Comparison of ENCODE assay signal across 1 cellular context in genomic region chr2:26345554-26346453, GRCh38.
TF ChIP-seq lines count a peak whose summit lies in the region.

A gene with protein sequence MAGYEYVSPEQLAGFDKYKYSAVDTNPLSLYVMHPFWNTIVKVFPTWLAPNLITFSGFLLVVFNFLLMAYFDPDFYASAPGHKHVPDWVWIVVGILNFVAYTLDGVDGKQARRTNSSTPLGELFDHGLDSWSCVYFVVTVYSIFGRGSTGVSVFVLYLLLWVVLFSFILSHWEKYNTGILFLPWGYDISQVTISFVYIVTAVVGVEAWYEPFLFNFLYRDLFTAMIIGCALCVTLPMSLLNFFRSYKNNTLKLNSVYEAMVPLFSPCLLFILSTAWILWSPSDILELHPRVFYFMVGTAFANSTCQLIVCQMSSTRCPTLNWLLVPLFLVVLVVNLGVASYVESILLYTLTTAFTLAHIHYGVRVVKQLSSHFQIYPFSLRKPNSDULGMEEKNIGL (plus strand): TSS chr2:26346143. CDS start chr2:26346233, 90 bp downstream.

TF ChIP-seq in HepG2, 621 proteins besides CTCF, POLR2A, EP300 and RAD21 (continued from another document and continues in another):
- TF ChIP-seq HOMEZ (CRISPR knock-in tag; IDR thresholded peaks at IDR 0.05; ENCODE audit: low read depth) (peak; percentile 93; the same call in 1 of the 2 replicates), TARDBP (CRISPR knock-in tag; IDR thresholded peaks at IDR 0.05) (peak; percentile 86), KLF9 (CRISPR knock-in tag; IDR thresholded peaks at IDR 0.05; ENCODE audit: low read depth) (no peak), ISL2 (CRISPR knock-in tag; IDR thresholded peaks at IDR 0.05) (peak; percentile 66), ZNF644 (CRISPR knock-in tag; IDR thresholded peaks at IDR 0.05; ENCODE audit: low read depth) (no peak), KDM1A (CRISPR knock-in tag; IDR thresholded peaks at IDR 0.05) (no peak), DMTF1 (CRISPR knock-in tag; IDR thresholded peaks at IDR 0.05) (peak; percentile 82; the same call in 1 of the 2 replicates), RELA (CRISPR knock-in tag; IDR thresholded peaks at IDR 0.05) (no peak; the same call in 1 of the 2 replicates), ARHGAP35 (CRISPR knock-in tag; IDR thresholded peaks at IDR 0.05; ENCODE audit: borderline replicate concordance) (no peak; the same call in 1 of the 2 replicates), ZBTB40 (IDR thresholded peaks at IDR 0.05) (no peak), ZBTB40 (CRISPR knock-in tag; IDR thresholded peaks at IDR 0.05) (peak; percentile 86), MATR3 (CRISPR knock-in tag; IDR thresholded peaks at IDR 0.05) (no peak), SALL2 (CRISPR knock-in tag; IDR thresholded peaks at IDR 0.05) (peak; percentile 75), THAP7 (CRISPR knock-in tag; IDR thresholded peaks at IDR 0.05) (peak; percentile 42), TOE1 (CRISPR knock-in tag; IDR thresholded peaks at IDR 0.05) (no peak; the same call in 1 of the 2 replicates), ZNF430 (CRISPR knock-in tag; IDR thresholded peaks at IDR 0.05) (peak; percentile 82), MAF1 (CRISPR knock-in tag; IDR thresholded peaks at IDR 0.05; ENCODE audit: borderline replicate concordance) (peak; percentile 29), SMAD9 (CRISPR knock-in tag; IDR thresholded peaks at IDR 0.05) (peak; percentile 93), ATF4 (CRISPR knock-in tag; IDR thresholded peaks at IDR 0.05) (peak in 1 of 2 experiments; percentile 47; a peak in 1 of 4 replicates), PRMT3 (CRISPR knock-in tag; IDR thresholded peaks at IDR 0.05; ENCODE audit: borderline replicate concordance, low read depth) (no peak), ARID4A (CRISPR knock-in tag; IDR thresholded peaks at IDR 0.05; ENCODE audit: borderline replicate concordance) (peak; percentile 83), TEAD3 (CRISPR knock-in tag; optimal IDR thresholded peaks at IDR 0.05; ENCODE audit: borderline replicate concordance) (peak; percentile 55)
- TF ChIP-seq, protein P1, sequence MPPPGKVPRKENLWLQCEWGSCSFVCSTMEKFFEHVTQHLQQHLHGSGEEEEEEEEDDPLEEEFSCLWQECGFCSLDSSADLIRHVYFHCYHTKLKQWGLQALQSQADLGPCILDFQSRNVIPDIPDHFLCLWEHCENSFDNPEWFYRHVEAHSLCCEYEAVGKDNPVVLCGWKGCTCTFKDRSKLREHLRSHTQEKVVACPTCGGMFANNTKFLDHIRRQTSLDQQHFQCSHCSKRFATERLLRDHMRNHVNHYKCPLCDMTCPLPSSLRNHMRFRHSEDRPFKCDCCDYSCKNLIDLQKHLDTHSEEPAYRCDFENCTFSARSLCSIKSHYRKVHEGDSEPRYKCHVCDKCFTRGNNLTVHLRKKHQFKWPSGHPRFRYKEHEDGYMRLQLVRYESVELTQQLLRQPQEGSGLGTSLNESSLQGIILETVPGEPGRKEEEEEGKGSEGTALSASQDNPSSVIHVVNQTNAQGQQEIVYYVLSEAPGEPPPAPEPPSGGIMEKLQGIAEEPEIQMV (CRISPR knock-in tag; IDR thresholded peaks at IDR 0.05; ENCODE audit: low read depth): no peak; the same call in 1 of the 2 replicates
- TF ChIP-seq, protein P2, sequence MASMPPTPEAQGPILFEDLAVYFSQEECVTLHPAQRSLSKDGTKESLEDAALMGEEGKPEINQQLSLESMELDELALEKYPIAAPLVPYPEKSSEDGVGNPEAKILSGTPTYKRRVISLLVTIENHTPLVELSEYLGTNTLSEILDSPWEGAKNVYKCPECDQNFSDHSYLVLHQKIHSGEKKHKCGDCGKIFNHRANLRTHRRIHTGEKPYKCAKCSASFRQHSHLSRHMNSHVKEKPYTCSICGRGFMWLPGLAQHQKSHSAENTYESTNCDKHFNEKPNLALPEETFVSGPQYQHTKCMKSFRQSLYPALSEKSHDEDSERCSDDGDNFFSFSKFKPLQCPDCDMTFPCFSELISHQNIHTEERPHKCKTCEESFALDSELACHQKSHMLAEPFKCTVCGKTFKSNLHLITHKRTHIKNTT (CRISPR knock-in tag; IDR thresholded peaks at IDR 0.05): no peak
- TF ChIP-seq, protein P3, sequence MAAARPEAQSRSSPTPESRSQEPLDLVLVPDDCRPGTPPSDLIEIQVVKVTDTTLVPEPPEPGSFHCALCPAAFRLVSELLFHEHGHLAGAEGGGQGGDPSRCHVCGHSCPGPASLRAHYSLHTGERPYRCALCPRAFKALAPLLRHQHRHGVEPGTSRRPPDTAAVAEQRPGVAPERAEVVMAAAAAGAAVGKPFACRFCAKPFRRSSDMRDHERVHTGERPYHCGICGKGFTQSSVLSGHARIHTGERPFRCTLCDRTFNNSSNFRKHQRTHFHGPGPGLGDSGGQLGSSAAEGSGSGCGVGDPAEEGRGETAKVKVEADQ (CRISPR knock-in tag; IDR thresholded peaks at IDR 0.05; ENCODE audit: borderline replicate concordance): peak; percentile 23; the same call in 1 of the 2 replicates
- TF ChIP-seq, protein P4, sequence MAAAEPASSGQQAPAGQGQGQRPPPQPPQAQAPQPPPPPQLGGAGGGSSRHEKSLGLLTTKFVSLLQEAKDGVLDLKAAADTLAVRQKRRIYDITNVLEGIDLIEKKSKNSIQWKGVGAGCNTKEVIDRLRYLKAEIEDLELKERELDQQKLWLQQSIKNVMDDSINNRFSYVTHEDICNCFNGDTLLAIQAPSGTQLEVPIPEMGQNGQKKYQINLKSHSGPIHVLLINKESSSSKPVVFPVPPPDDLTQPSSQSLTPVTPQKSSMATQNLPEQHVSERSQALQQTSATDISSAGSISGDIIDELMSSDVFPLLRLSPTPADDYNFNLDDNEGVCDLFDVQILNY (CRISPR knock-in tag; conservative IDR thresholded peaks at IDR 0.05): no peak
